Comparison of ENCODE assay signal across 8 cellular contexts in genomic region chr19:57350877-57351805, GRCh38. TPM values are rescaled to one million over a fixed set of nuclear protein-coding genes. Genes with fewer than 3 reads are reported as not detected.
DNase-seq lines count a peak whose midpoint lies in the region; ATAC-seq and TF ChIP-seq lines count a peak whose summit lies in the region.

ZNF304 (plus strand) TSS chr19:57351271; CDS start chr19:57351665, 394 bp downstream.

- peak; percentile 95 for DNase-seq in GM12865 (ENCODE audit: low read depth)
- peak; percentile 90 for DNase-seq in NCI-H128 (lab: John Stamatoyannopoulos, UW; ENCODE audit: unreplicated experiment)
- DNase-seq in T-helper 1 cell: peak; percentile 65 to 91 (median 72)
- peak; percentile 42 to 98 (median 92) for DNase-seq in amygdala (lab: John Stamatoyannopoulos, UW)
- peak; percentile 96 for DNase-seq in right atrium auricular region (ENCODE audit: low spot score)
- peak; percentile 94 for DNase-seq in prostate gland (ENCODE audit: low spot score)

- peak; percentile 98 for ATAC-seq in HG02642 (IDR thresholded peaks at IDR 0.05; ENCODE audit: poor library complexity, unreplicated experiment)

- TF ChIP-seq CTCF in GM12865 (IDR thresholded peaks at IDR 0.05; ENCODE audit: insufficient read depth, low read depth, low read length, missing control alignments) (no peak), right atrium auricular region (IDR thresholded peaks at IDR 0.05) (no peak), prostate gland (IDR thresholded peaks at IDR 0.05) (no peak)

- H3K4me1 ChIP-seq in right atrium auricular region (peaks cover 0 to 33% of the 10 kb centered on the region in 2 donors), prostate gland (replicated peaks) (peaks cover 2% of the 10 kb centered on the region), urinary bladder (ENCODE audit: insufficient read depth) (no peaks in the 10 kb centered on the region)

- WGBS in prostate gland: under 1% methylated on average over 49 of the region's 57 CpGs
- WGBS in urinary bladder: 1% methylated on average over 57 of the region's 57 CpGs

- H3K36me3 ChIP-seq in right atrium auricular region (peaks cover 22% of the 10 kb centered on the region), prostate gland (peaks cover 0 to 23% of the 10 kb centered on the region in 2 donors), urinary bladder (ENCODE audit: insufficient read depth) (peaks cover 4% of the 10 kb centered on the region)

- H3K4me3 ChIP-seq in GM12865 (ENCODE audit: low read depth, low read length): peak within 1 kb of the TSS; percentile 90
- peak within 1 kb of the TSS; percentile 87 to 98 for H3K4me3 ChIP-seq in right atrium auricular region
- H3K4me3 ChIP-seq in prostate gland: peak within 1 kb of the TSS; percentile 87 to 88
- H3K4me3 ChIP-seq in urinary bladder (ENCODE audit: low read depth, low read length): peak within 1 kb of the TSS; percentile 89

- no peak for TF ChIP-seq POLR2A in prostate gland (IDR thresholded peaks at IDR 0.05)

- H3K27me3 ChIP-seq in right atrium auricular region (no peaks in the 10 kb centered on the region), prostate gland (replicated peaks; ENCODE audit: insufficient read depth) (no peaks in the 10 kb centered on the region)

- H3K27ac ChIP-seq in right atrium auricular region: peak within 1 kb of the TSS; percentile 82 to 89
- H3K27ac ChIP-seq in prostate gland: peak within 1 kb of the TSS; percentile 78 to 82
- peak within 1 kb of the TSS; percentile 44 for H3K27ac ChIP-seq in urinary bladder (ENCODE audit: low read depth)

- peaks cover 0 to 5% of the 10 kb centered on the region in 2 donors for H3K9me3 ChIP-seq in right atrium auricular region
- H3K9me3 ChIP-seq in prostate gland: no peaks in the 10 kb centered on the region

- intact Hi-C loops in prostate gland (cut with DNase I): no loop called here

RNA-seq across cellular contexts. Expression of gene ZNF304, which starts in this region (rescaled TPM):
- 1 to 10 TPM; 6.6 to 8.2 TPM for total RNA-seq in right atrium auricular region
- total RNA-seq in prostate gland: 10 to 100 TPM; 11.9 to 13.2 TPM
- total RNA-seq in urinary bladder: 17.9 TPM
- 7.8 TPM for polyA plus RNA-seq in urinary bladder

Comparison
In these comparisons a context has a peak if more than half of its experiments do, and no peak if none do; other contexts are left out.
1. Peak in every context shown above with its lines: DNase-seq, ATAC-seq, H3K4me3 ChIP-seq and H3K27ac ChIP-seq.